Comparison of ENCODE assay signal across 14 cellular contexts in the genomic region with DNA sequence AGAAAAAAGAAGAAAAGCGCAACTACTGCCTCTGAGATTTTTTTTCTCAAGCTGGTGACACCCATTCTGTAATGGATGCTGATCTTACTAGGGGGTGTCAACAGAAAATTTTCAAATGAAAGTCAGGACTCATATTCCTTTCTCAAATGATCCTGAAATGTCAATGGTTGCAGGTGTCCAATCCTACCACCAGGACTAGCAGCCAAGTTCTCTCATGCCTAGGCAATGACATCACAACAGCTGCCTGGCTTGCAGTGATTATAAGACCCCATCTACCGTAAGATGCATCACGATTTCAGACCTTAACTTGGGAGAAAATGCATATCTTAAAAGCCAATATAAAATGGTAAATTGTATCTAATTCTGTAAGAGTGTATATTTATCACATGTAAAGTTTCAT.
DNase-seq lines count a peak whose midpoint lies in the region; ATAC-seq and TF ChIP-seq lines count a peak whose summit lies in the region.
"Had no signal": no experiment of that assay in that cellular context is flagged by ENCODE, and none has a peak within 500 bp of the region (broad histone marks: within the 10 kb centered on the region; RNA-seq: fewer than 3 reads in every experiment).

No MANE protein-coding gene starts in this region.

- peaks cover 51% of the 10 kb centered on the region for H3K36me3 Mint-ChIP-seq in T-cell

- H3K27ac ChIP-seq in iPS DF 6.9 (ENCODE audit: low read length): no peak overlapping the region
- H3K27ac ChIP-seq: BLaER1 treated with 17β-estradiol and CSF1 and Interleukin-3, amounts not matched to agents 10 nM and 100 nM; hepatocyte had no signal

- peaks cover 15 to 30% (median 26%) of the 10 kb centered on the region in 3 donors for H3K9me3 Mint-ChIP-seq in T-cell

- peaks cover 2 to 12% (median 2%) of the 10 kb centered on the region in 3 donors for H3K4me1 Mint-ChIP-seq in T-cell

- H3K9me3 ChIP-seq in iPS DF 6.9 (ENCODE audit: control insufficient read depth, insufficient read depth, low read length): no peaks in the 10 kb centered on the region

- no peaks in the 10 kb centered on the region for H3K4me1 ChIP-seq in iPS DF 6.9 (ENCODE audit: control insufficient read depth, insufficient read depth, low read length)

- H3K27me3 ChIP-seq in iPS DF 6.9 (ENCODE audit: control insufficient read depth, insufficient read depth, low read length): no peaks in the 10 kb centered on the region
- H3K27me3 ChIP-seq: BLaER1 treated with 17β-estradiol and CSF1 and Interleukin-3, amounts not matched to agents 10 nM and 100 nM; hepatocyte had no signal

- H3K27me3 Mint-ChIP-seq in T-cell: no peaks in the 10 kb centered on the region
- H3K27me3 Mint-ChIP-seq: activated naive CD8-positive, alpha-beta T cell; stimulated activated naive B cell treated with anti-CD40 and anti-IgM and Interleukin-4, amounts not matched to agents 10 μg/mL and 1 μg/mL and 100 μg/mL, for 72 hours had no signal

- ATAC-seq in GM18520 (IDR thresholded peaks at IDR 0.05; ENCODE audit: unreplicated experiment) (no peak), T-cell (replicated peaks in 1 of 4) (no peak)
- ATAC-seq: stimulated activated naive B cell treated with anti-CD40 and anti-IgM and Interleukin-4, amounts not matched to agents 10 μg/mL and 1 μg/mL and 100 μg/mL, for 72 hours had no signal

- no peak overlapping the region for H3K27ac Mint-ChIP-seq in T-cell
- H3K27ac Mint-ChIP-seq: activated naive CD8-positive, alpha-beta T cell; stimulated activated naive B cell treated with anti-CD40 and anti-IgM and Interleukin-4, amounts not matched to agents 10 μg/mL and 1 μg/mL and 100 μg/mL, for 72 hours had no signal

- no peak overlapping the region for H3K4me3 ChIP-seq in AG04449 (ENCODE audit: low read depth, low read length)
- H3K4me3 ChIP-seq in iPS DF 6.9 (ENCODE audit: low read length): no peak overlapping the region
- H3K4me3 ChIP-seq: BLaER1 treated with 17β-estradiol and CSF1 and Interleukin-3, amounts not matched to agents 10 nM and 100 nM; hepatocyte had no signal

- H3K36me3 ChIP-seq in iPS DF 6.9 (ENCODE audit: control insufficient read depth, insufficient read depth, low read length): no peaks in the 10 kb centered on the region

- peak; percentile 5 for TF ChIP-seq CTCF in AG04449 (IDR thresholded peaks at IDR 0.05; ENCODE audit: insufficient read depth, low read length, missing control alignments)

- DNase-seq in AG04449 (ENCODE audit: low read depth, low spot score) (no peak), HEK293T (ENCODE audit: extremely low spot score) (peak; percentile 27), amniotic epithelial cell (ENCODE audit: low read depth) (peak; percentile 18), iPS DF 6.9 (ENCODE audit: low read depth, low spot score) (peak; percentile 7), inferior parietal cortex (ENCODE audit: extremely low spot score) (no peak), NCI-H128 (lab: John Stamatoyannopoulos, UW; ENCODE audit: unreplicated experiment) (no peak), T-cell (no peak)
- DNase-seq: RPMI8226; stimulated activated CD4-positive, alpha-beta T cell treated with anti-CD3 and anti-CD28 coated beads, Interleukin-2, amount 100 ng/mL, for 24 hours; stimulated activated naive B cell treated with anti-CD40 and anti-IgM and Interleukin-4, amounts not matched to agents 10 μg/mL and 1 μg/mL and 100 μg/mL, for 72 hours had no signal

- CTCF ChIA-PET in AG04449 (lab: Yijun Ruan, JAX): interaction anchor here (1.1 kb wide), 1 partner anchor 9 kb away, joined by 4 read pairs; no protein-coding TSS in a partner anchor
- CTCF ChIA-PET in HEK293T (lab: Yijun Ruan, JAX): interaction anchor here (0.6 kb wide), 1 partner anchor 56 kb away, joined by 3 read pairs; no protein-coding TSS in a partner anchor
- CTCF ChIA-PET in T-cell (lab: Charles Lee): interaction anchor here in 1 of 2 donors (0.6 kb wide), 1 partner anchor 97 kb away, joined by 7 read pairs; no protein-coding TSS in a partner anchor

- POLR2A ChIA-PET in AG04449 (lab: Yijun Ruan, JAX): no interaction called here
- POLR2A ChIA-PET in HEK293T (lab: Yijun Ruan, JAX): no interaction called here
- POLR2A ChIA-PET in T-cell (lab: Charles Lee): interaction anchor here (0.6 kb wide), 2 partner anchors 337 to 480 kb away, joined by 3 to 5 read pairs; no protein-coding TSS in a partner anchor

- H3K4me3 Mint-ChIP-seq in T-cell: no peak overlapping the region
- H3K4me3 Mint-ChIP-seq: activated naive CD8-positive, alpha-beta T cell; stimulated activated naive B cell treated with anti-CD40 and anti-IgM and Interleukin-4, amounts not matched to agents 10 μg/mL and 1 μg/mL and 100 μg/mL, for 72 hours had no signal

- no CpG with 5 or more reads among the region's 3 CpGs for whole genome bisulfite sequencing in iPS DF 6.9 (ENCODE audit: insufficient coverage, insufficient read length)

TF ChIP-seq in HEK293T, 16 proteins besides CTCF, POLR2A, EP300 and RAD21:
- TF ChIP-seq NFRKB (IDR thresholded peaks at IDR 0.05): no peak
- no peak for TF ChIP-seq FOXM1 (IDR thresholded peaks at IDR 0.05; ENCODE audit: borderline replicate concordance)
- TF ChIP-seq ZNF384 (IDR thresholded peaks at IDR 0.05): no peak
- no peak for TF ChIP-seq FOXA1 (IDR thresholded peaks at IDR 0.05)
- TF ChIP-seq, protein P1, sequence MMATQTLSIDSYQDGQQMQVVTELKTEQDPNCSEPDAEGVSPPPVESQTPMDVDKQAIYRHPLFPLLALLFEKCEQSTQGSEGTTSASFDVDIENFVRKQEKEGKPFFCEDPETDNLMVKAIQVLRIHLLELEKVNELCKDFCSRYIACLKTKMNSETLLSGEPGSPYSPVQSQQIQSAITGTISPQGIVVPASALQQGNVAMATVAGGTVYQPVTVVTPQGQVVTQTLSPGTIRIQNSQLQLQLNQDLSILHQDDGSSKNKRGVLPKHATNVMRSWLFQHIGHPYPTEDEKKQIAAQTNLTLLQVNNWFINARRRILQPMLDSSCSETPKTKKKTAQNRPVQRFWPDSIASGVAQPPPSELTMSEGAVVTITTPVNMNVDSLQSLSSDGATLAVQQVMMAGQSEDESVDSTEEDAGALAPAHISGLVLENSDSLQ (IDR thresholded peaks at IDR 0.05): no peak
- TF ChIP-seq LEF1 (IDR thresholded peaks at IDR 0.05; ENCODE audit: borderline replicate concordance): no peak
- no peak for TF ChIP-seq ELF4 (IDR thresholded peaks at IDR 0.05)
- TF ChIP-seq CTBP1 (IDR thresholded peaks at IDR 0.05; ENCODE audit: borderline replicate concordance): no peak
- no peak for TF ChIP-seq FOXK2 (IDR thresholded peaks at IDR 0.05)
- no peak for TF ChIP-seq ARNT (IDR thresholded peaks at IDR 0.05)
- TF ChIP-seq HDGF (IDR thresholded peaks at IDR 0.05; ENCODE audit: borderline replicate concordance): no peak
- no peak for TF ChIP-seq TARDBP (IDR thresholded peaks at IDR 0.05)

Comparison
In these comparisons a context has a peak if more than half of its experiments do, and no peak if none do; other contexts are left out.
1. DNase-seq: peak in HEK293T (single experiment), amniotic epithelial cell (single experiment) and iPS DF 6.9 (single experiment); none in AG04449 (single experiment), inferior parietal cortex (single experiment), NCI-H128 (single experiment) and T-cell (0 of 34).
2. POLR2A ChIA-PET loops: an anchor here in T-cell (0.6 kb wide); none called in AG04449 and HEK293T.